In the genomic region with DNA sequence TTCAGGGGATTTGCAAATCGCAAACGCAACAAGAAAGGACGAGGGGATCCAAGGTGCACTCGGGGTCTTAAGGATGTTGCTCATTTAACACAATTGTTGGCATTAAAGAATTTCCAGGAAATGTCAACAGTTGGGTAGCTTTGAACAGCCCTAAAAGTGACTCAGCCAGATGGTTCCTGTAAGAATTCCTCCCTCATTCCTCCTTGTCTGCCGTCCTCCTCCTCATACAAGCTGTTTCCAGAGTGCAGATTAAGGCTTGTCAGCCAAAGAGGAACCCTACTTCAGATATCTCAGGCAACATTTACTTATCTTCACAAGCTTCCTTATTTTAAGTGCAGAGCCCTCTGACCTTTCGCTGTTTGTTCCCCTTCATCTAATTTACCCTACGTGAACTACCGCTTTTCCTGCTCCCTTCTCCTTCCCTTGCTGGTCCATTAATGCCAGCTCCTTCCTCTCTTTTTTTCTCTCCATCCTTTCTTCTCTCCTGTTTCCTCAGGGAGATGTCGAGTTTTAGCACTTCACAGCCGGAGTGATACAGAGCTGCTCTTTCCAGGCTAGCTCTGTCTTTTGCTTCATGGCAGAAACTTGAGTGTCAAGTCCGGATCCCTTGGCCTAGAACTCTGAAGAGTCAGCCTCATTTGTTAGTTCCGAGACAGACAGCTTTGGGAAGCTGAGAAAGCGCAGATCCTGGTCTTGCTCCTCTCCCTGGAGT, we compare ENCODE assay signal across 8 cellular contexts. TPM values are rescaled to one million over a fixed set of nuclear protein-coding genes. Genes with fewer than 3 reads are reported as not detected.
DNase-seq lines count a peak whose midpoint lies in the region; ATAC-seq and TF ChIP-seq lines count a peak whose summit lies in the region.

No MANE protein-coding gene starts in this region.

- H3K9me2 ChIP-seq in HCT116 (ENCODE audit: insufficient read depth), result no peaks in the 10 kb centered on the region

- H3K4me2 ChIP-seq in HCT116 (ENCODE audit: low read length), result peak overlapping the region; percentile 67

- no peaks in the 10 kb centered on the region for H4K20me1 ChIP-seq in HCT116 (ENCODE audit: insufficient read depth)

- no peaks in the 10 kb centered on the region for H3K9me3 ChIP-seq in HCT116 (ENCODE audit: control insufficient read depth in 1 of 2, insufficient read depth in 1 of 2, low read depth in 1 of 2, low read length in 2 of 2)
- no peaks in the 10 kb centered on the region for H3K9me3 ChIP-seq in SJCRH30 (replicated peaks)

- H3K27ac ChIP-seq in HCT116 (ENCODE audit: low read depth, low read length), result peak overlapping the region; percentile 39; the same call in 1 of the 2 replicates
- peak overlapping the region; percentile 93 for H3K27ac ChIP-seq in SJCRH30

- intact Hi-C loops in HCT116 (cut with micrococcal nuclease), result no loop called here

- no peak overlapping the region for H3K9ac ChIP-seq in HCT116 (ENCODE audit: low read length)

- peaks cover 21 to 36% of the 10 kb centered on the region in 2 experiments for H3K4me1 ChIP-seq in HCT116 (ENCODE audit: control insufficient read depth in 1 of 2, insufficient read depth in 2 of 2, low read length in 2 of 2)
- peaks cover 40% of the 10 kb centered on the region for H3K4me1 ChIP-seq in SJCRH30

- no peak for TF ChIP-seq POLR2A in HCT116 (IDR thresholded peaks at IDR 0.05; ENCODE audit: borderline replicate concordance, extremely low read depth, insufficient read depth, insufficient read length)

- H3K36me3 ChIP-seq in HCT116 (ENCODE audit: control insufficient read depth in 1 of 2, insufficient read depth in 2 of 2, low read length in 2 of 2) (no peaks in the 10 kb centered on the region), SJCRH30 (no peaks in the 10 kb centered on the region)

- H2AFZ ChIP-seq in HCT116 (ENCODE audit: low read depth, low read length, poor library complexity, severe bottlenecking), result peak overlapping the region; percentile 3

- DNase-seq in HCT116 (ENCODE audit: low read depth, low spot score), result no peak
- DNase-seq in SJCRH30, result no peak
- peak; percentile 88 for DNase-seq in fibroblast of pulmonary artery (ENCODE audit: low read depth)
- peak; percentile 76 for DNase-seq in renal cortical epithelial cell (ENCODE audit: low read depth)
- no peak for DNase-seq in NCI-H1105 treated with DMSO at 0.1 percent for 48 hours (lab: John Stamatoyannopoulos, UW)
- no peak for DNase-seq in NCI-H146 (lab: John Stamatoyannopoulos, UW)
- no peak for DNase-seq in C1 segment of cervical spinal cord (lab: John Stamatoyannopoulos, UW)

- POLR2A ChIA-PET in HCT116 (lab: Charles Lee), result interaction anchor here (1.1 to 1.7 kb wide), 2 partner anchors 26 to 220 kb away, joined by 4 read pairs; a partner anchor contains a TSS

- TF ChIP-seq CTCF in HCT116 (IDR thresholded peaks at IDR 0.05 in 2 of 3, conservative IDR thresholded peaks at IDR 0.05 in 1 of 3; ENCODE audit: borderline replicate concordance in 1 of 3, insufficient read depth in 1 of 3, low read depth in 2 of 3, low read length in 2 of 3) (no peak), fibroblast of pulmonary artery (IDR thresholded peaks at IDR 0.05; ENCODE audit: low read length, missing control alignments) (no peak)

- no peaks in the 10 kb centered on the region for H3K27me3 ChIP-seq in HCT116 (ENCODE audit: insufficient read depth, low read length)
- H3K27me3 ChIP-seq in SJCRH30, result no peaks in the 10 kb centered on the region

- RAD21 ChIA-PET in HCT116 (lab: Charles Lee; ENCODE audit: low non-redundant PET in 1 of 2, low total read pairs in 2 of 2, uncharacterized antibody in 2 of 2, unreplicated experiment in 2 of 2), result no interaction called here

- H3K4me3 ChIP-seq in HCT116 (replicated peaks in 1 of 2; ENCODE audit: low read depth in 1 of 2, low read length in 2 of 2) (no peak overlapping the region; a peak in 1 of 4 replicates), SJCRH30 (no peak overlapping the region), fibroblast of pulmonary artery (replicated peaks; ENCODE audit: low read depth, low read length) (no peak overlapping the region)

- H3K79me2 ChIP-seq in HCT116 (ENCODE audit: insufficient read depth, low read length), result no peaks in the 10 kb centered on the region

- ATAC-seq in HCT116 (no peak), HG03354 (IDR thresholded peaks at IDR 0.05; ENCODE audit: poor library complexity, severe bottlenecking, unreplicated experiment) (no peak)

- no peak for TF ChIP-seq RAD21 in HCT116 (IDR thresholded peaks at IDR 0.05; ENCODE audit: low read depth)

- BruUV-seq in HCT116 (replicated peaks; lab: Mats Ljungman, UMichigan), result no TSS peak

- CTCF ChIA-PET in HCT116 (lab: Charles Lee), result no interaction called here

TF ChIP-seq in HCT116, 20 proteins besides CTCF, POLR2A, EP300 and RAD21:
- TF ChIP-seq SP1 (IDR thresholded peaks at IDR 0.05; ENCODE audit: low read depth), result no peak
- TF ChIP-seq, protein P1, sequence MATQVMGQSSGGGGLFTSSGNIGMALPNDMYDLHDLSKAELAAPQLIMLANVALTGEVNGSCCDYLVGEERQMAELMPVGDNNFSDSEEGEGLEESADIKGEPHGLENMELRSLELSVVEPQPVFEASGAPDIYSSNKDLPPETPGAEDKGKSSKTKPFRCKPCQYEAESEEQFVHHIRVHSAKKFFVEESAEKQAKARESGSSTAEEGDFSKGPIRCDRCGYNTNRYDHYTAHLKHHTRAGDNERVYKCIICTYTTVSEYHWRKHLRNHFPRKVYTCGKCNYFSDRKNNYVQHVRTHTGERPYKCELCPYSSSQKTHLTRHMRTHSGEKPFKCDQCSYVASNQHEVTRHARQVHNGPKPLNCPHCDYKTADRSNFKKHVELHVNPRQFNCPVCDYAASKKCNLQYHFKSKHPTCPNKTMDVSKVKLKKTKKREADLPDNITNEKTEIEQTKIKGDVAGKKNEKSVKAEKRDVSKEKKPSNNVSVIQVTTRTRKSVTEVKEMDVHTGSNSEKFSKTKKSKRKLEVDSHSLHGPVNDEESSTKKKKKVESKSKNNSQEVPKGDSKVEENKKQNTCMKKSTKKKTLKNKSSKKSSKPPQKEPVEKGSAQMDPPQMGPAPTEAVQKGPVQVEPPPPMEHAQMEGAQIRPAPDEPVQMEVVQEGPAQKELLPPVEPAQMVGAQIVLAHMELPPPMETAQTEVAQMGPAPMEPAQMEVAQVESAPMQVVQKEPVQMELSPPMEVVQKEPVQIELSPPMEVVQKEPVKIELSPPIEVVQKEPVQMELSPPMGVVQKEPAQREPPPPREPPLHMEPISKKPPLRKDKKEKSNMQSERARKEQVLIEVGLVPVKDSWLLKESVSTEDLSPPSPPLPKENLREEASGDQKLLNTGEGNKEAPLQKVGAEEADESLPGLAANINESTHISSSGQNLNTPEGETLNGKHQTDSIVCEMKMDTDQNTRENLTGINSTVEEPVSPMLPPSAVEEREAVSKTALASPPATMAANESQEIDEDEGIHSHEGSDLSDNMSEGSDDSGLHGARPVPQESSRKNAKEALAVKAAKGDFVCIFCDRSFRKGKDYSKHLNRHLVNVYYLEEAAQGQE (IDR thresholded peaks at IDR 0.05; ENCODE audit: low read depth), result no peak
- TF ChIP-seq SRF (IDR thresholded peaks at IDR 0.05; ENCODE audit: low read depth), result no peak
- TF ChIP-seq ZNF274 (IDR thresholded peaks at IDR 0.05; ENCODE audit: low read depth, low read length), result no peak
- TF ChIP-seq, protein P2, sequence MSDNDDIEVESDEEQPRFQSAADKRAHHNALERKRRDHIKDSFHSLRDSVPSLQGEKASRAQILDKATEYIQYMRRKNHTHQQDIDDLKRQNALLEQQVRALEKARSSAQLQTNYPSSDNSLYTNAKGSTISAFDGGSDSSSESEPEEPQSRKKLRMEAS (IDR thresholded peaks at IDR 0.05), result no peak
- no peak for TF ChIP-seq EGR1 (IDR thresholded peaks at IDR 0.05; ENCODE audit: low read depth)
- no peak for TF ChIP-seq TCF7L2 (IDR thresholded peaks at IDR 0.05; ENCODE audit: borderline replicate concordance, extremely low read depth, insufficient read depth, insufficient read length)
- TF ChIP-seq EZH2phosphoT487 (IDR thresholded peaks at IDR 0.05; ENCODE audit: borderline replicate concordance), result no peak
- no peak for TF ChIP-seq CBX3 (IDR thresholded peaks at IDR 0.05; ENCODE audit: low read depth)
- TF ChIP-seq ZFX (IDR thresholded peaks at IDR 0.05), result no peak
- no peak for TF ChIP-seq YY1 (IDR thresholded peaks at IDR 0.05; ENCODE audit: extremely low read depth, insufficient replicate concordance, low read depth, low read length)
- TF ChIP-seq EZH2 (IDR thresholded peaks at IDR 0.05), result no peak
- TF ChIP-seq JUND (IDR thresholded peaks at IDR 0.05), result no peak
- no peak for TF ChIP-seq ELF1 (IDR thresholded peaks at IDR 0.05; ENCODE audit: borderline replicate concordance, low read depth)

RNA-seq across cellular contexts. Expression of a gene that starts 26.1 kb away (rescaled TPM):
- total RNA-seq in HCT116 (2021; ENCODE audit: unreplicated experiment), result 13.7 TPM
- polyA plus RNA-seq in HCT116 (2012), result 11.3 and 14.3 TPM in 2 replicates
- total RNA-seq in SJCRH30 (2014; rRNA removed; shearing (Covaris generic)), result 17.3 and 22.7 TPM in 2 replicates
- total RNA-seq in renal cortical epithelial cell, result 18.2 and 18.4 TPM in 2 replicates

Comparison
In these comparisons a context has a peak if more than half of its experiments do, and no peak if none do; other contexts are left out.
1. DNase-seq: peak in fibroblast of pulmonary artery (single experiment) and renal cortical epithelial cell (single experiment); none in HCT116 (single experiment), SJCRH30 (0 of 2), NCI-H1105 treated with DMSO at 0.1 percent for 48 hours (single experiment), NCI-H146 (single experiment) and C1 segment of cervical spinal cord (0 of 14).